In genomic region chr19:48588670-48589399, GRCh38 we compare ENCODE assay signal across 9 cellular contexts. TPM values are rescaled to one million over a fixed set of nuclear protein-coding genes. Genes with fewer than 3 reads are reported as not detected.
DNase-seq lines count a peak whose midpoint lies in the region; ATAC-seq and TF ChIP-seq lines count a peak whose summit lies in the region.
"Had no signal": no experiment of that assay in that cellular context is flagged by ENCODE, and none has a peak within 500 bp of the region (broad histone marks: within the 10 kb centered on the region; RNA-seq: fewer than 3 reads in every experiment).

No MANE protein-coding gene starts in this region.

- no peak overlapping the region for H3K9ac ChIP-seq in endodermal cell (ENCODE audit: extremely low read depth, low read length, poor library complexity, severe bottlenecking)

- CTCF ChIA-PET in CD4-positive, alpha-beta memory T cell (lab: Charles Lee; ENCODE audit: partially characterized antibody), result interaction anchor here (0.6 to 13.1 kb wide), 17 partner anchors 9 to 275 kb away, joined by 3 to 203 read pairs (median 5); partner anchors contain the start of genes FAM83E, SPACA4, SYNGR4 and TMEM143
- CTCF ChIA-PET in activated CD8-positive, alpha-beta memory T cell treated with anti-CD3 and anti-CD28 coated beads, Interleukin-2, amount 10 ng/mL, durations not matched to agents 7 days and 5 days (lab: Charles Lee), result interaction anchor here (0.6 to 11.2 kb wide), 28 partner anchors 12 to 391 kb away, joined by 3 to 221 read pairs (median 4); partner anchors contain the start of genes KDELR1, SYNGR4 and TMEM143

- no peaks in the 10 kb centered on the region for H3K27me3 Mint-ChIP-seq in CD4-positive, alpha-beta memory T cell
- H3K27me3 Mint-ChIP-seq in activated CD8-positive, alpha-beta memory T cell treated with anti-CD3 and anti-CD28 coated beads, Interleukin-2, amount 10 ng/mL, durations not matched to agents 7 days and 5 days, result peaks cover 3% of the 10 kb centered on the region
- peaks cover 35% of the 10 kb centered on the region for H3K27me3 Mint-ChIP-seq in endodermal cell (ENCODE audit: insufficient read depth)

- H3K27ac ChIP-seq in CD4-positive, alpha-beta memory T cell (ENCODE audit: low read depth, low read length), result no peak overlapping the region
- no peak overlapping the region for H3K27ac ChIP-seq in endodermal cell (ENCODE audit: low read depth, low read length)

- peak overlapping the region in 1 of 2 donors; percentile 49 for H3K4me3 ChIP-seq in CD4-positive, alpha-beta memory T cell (ENCODE audit: low read length in 2 of 2)
- H3K4me3 ChIP-seq in endodermal cell (ENCODE audit: low read length), result peak overlapping the region; percentile 74

- H3K9me3 Mint-ChIP-seq in CD4-positive, alpha-beta memory T cell, result no peaks in the 10 kb centered on the region
- no peaks in the 10 kb centered on the region for H3K9me3 Mint-ChIP-seq in activated CD8-positive, alpha-beta memory T cell treated with anti-CD3 and anti-CD28 coated beads, Interleukin-2, amount 10 ng/mL, durations not matched to agents 7 days and 5 days (ENCODE audit: low read depth)
- peaks cover 3% of the 10 kb centered on the region for H3K9me3 Mint-ChIP-seq in endodermal cell

- POLR2A ChIA-PET in CD4-positive, alpha-beta memory T cell (lab: Charles Lee; ENCODE audit: partially characterized antibody), result interaction anchor here (0.6 to 1.6 kb wide), 8 partner anchors 20 to 86 kb away, joined by 3 to 5 read pairs (median 4); partner anchors contain the start of genes DBP, RPL18 and SPHK2

- no peaks in the 10 kb centered on the region for H3K27me3 ChIP-seq in CD4-positive, alpha-beta memory T cell (ENCODE audit: insufficient read depth, low read length)
- no peaks in the 10 kb centered on the region for H3K27me3 ChIP-seq in endodermal cell (ENCODE audit: control insufficient read depth, insufficient read depth, low read length, poor library complexity, severe bottlenecking)

- 6 to 12% methylated on average over 30 to 36 of the region's 36 CpGs for WGBS in endodermal cell (ENCODE audit: insufficient coverage in 1 of 2, insufficient read length in 1 of 2), 2 experiments

- no peaks in the 10 kb centered on the region for H3K36me3 ChIP-seq in CD4-positive, alpha-beta memory T cell (ENCODE audit: insufficient read depth, low read length)
- no peaks in the 10 kb centered on the region for H3K36me3 ChIP-seq in endodermal cell (ENCODE audit: control insufficient read depth, insufficient read depth, low read length)

- intact Hi-C loops in CD4-positive, alpha-beta memory T cell (cut with micrococcal nuclease), result loop anchor here (1.0 to 2.0 kb wide), 5 partner anchors 19 to 322 kb away; a partner anchor contains a TSS

- peaks cover 13 to 33% (median 21%) of the 10 kb centered on the region in 4 donors for H3K4me1 Mint-ChIP-seq in CD4-positive, alpha-beta memory T cell
- H3K4me1 Mint-ChIP-seq in activated CD8-positive, alpha-beta memory T cell treated with anti-CD3 and anti-CD28 coated beads, Interleukin-2, amount 10 ng/mL, durations not matched to agents 7 days and 5 days, result peaks cover 15% of the 10 kb centered on the region
- H3K4me1 Mint-ChIP-seq in endodermal cell, result peaks cover 8% of the 10 kb centered on the region

- peaks cover 17% of the 10 kb centered on the region for H3K4me1 ChIP-seq in CD4-positive, alpha-beta memory T cell (ENCODE audit: insufficient read depth, low read length)
- no peaks in the 10 kb centered on the region for H3K4me1 ChIP-seq in endodermal cell (ENCODE audit: control insufficient read depth, insufficient read depth, low read length)

- peaks cover 0 to 4% of the 10 kb centered on the region in 2 donors for H3K36me3 Mint-ChIP-seq in CD4-positive, alpha-beta memory T cell
- peaks cover 4% of the 10 kb centered on the region for H3K36me3 Mint-ChIP-seq in activated CD8-positive, alpha-beta memory T cell treated with anti-CD3 and anti-CD28 coated beads, Interleukin-2, amount 10 ng/mL, durations not matched to agents 7 days and 5 days
- no peaks in the 10 kb centered on the region for H3K36me3 Mint-ChIP-seq in endodermal cell (ENCODE audit: low read depth)

- H3K27ac Mint-ChIP-seq in CD4-positive, alpha-beta memory T cell, result peak overlapping the region; percentile 49 to 84 (median 75)
- H3K27ac Mint-ChIP-seq in activated CD8-positive, alpha-beta memory T cell treated with anti-CD3 and anti-CD28 coated beads, Interleukin-2, amount 10 ng/mL, durations not matched to agents 7 days and 5 days, result no peak overlapping the region
- no peak overlapping the region for H3K27ac Mint-ChIP-seq in endodermal cell

- peak; percentile 77 to 82 (median 81) for DNase-seq in CD4-positive, alpha-beta memory T cell
- DNase-seq in HS-27A (ENCODE audit: low read depth) (peak; percentile 79), NOMO-1 treated with DMSO at 0.1 percent for 48 hours (lab: John Stamatoyannopoulos, UW; ENCODE audit: unreplicated experiment) (peak; percentile 79), endodermal cell (peak; percentile 98), mesenteric fat pad (ENCODE audit: low spot score) (peak; percentile 96), cortex of kidney (lab: John Stamatoyannopoulos, UW) (no peak)
- DNase-seq in activated CD8-positive, alpha-beta memory T cell treated with anti-CD3 and anti-CD28 coated beads, Interleukin-2, amount 10 ng/mL, durations not matched to agents 7 days and 5 days, result peak; percentile 90
- peak; percentile 82 for DNase-seq in stimulated activated CD8-positive, alpha-beta memory T cell treated with anti-CD3 and anti-CD28 coated beads, Interleukin-15, amount 100 ng/mL, for 1 hour (ENCODE audit: low read depth)

- no peaks in the 10 kb centered on the region for H3K9me3 ChIP-seq in CD4-positive, alpha-beta memory T cell (ENCODE audit: control insufficient read depth in 1 of 2, low read length in 2 of 2)
- no peaks in the 10 kb centered on the region for H3K9me3 ChIP-seq in endodermal cell (ENCODE audit: control insufficient read depth, low read length)

- H3K4me3 Mint-ChIP-seq in CD4-positive, alpha-beta memory T cell, result peak overlapping the region; percentile 53 to 91 (median 80)
- peak overlapping the region; percentile 36 for H3K4me3 Mint-ChIP-seq in activated CD8-positive, alpha-beta memory T cell treated with anti-CD3 and anti-CD28 coated beads, Interleukin-2, amount 10 ng/mL, durations not matched to agents 7 days and 5 days
- H3K4me3 Mint-ChIP-seq in endodermal cell, result peak overlapping the region; percentile 53

- ATAC-seq in activated CD8-positive, alpha-beta memory T cell treated with anti-CD3 and anti-CD28 coated beads, Interleukin-2, amount 10 ng/mL, durations not matched to agents 7 days and 5 days, result peak; percentile 96

- TF ChIP-seq CTCF in endodermal cell (conservative IDR thresholded peaks at IDR 0.05), result peak; percentile 98

RNA-seq across cellular contexts. Expression of gene SPACA4, which starts 17.7 kb away (rescaled TPM):
- not detected for total RNA-seq in CD4-positive, alpha-beta memory T cell
- polyA plus RNA-seq in CD4-positive, alpha-beta memory T cell, result not detected
- total RNA-seq in activated CD8-positive, alpha-beta memory T cell treated with anti-CD3 and anti-CD28 coated beads, Interleukin-2, amount 10 ng/mL, durations not matched to agents 7 days and 5 days, result not detected
- total RNA-seq in endodermal cell (not detected), mesenteric fat pad (not detected)
- not detected for polyA plus RNA-seq in endodermal cell (2013, experiment 1 of 2)
- polyA plus RNA-seq in endodermal cell (2013, experiment 2 of 2), result not detected
- total RNA-seq: T-helper 1 cell treated with Interleukin-12 subunit alpha and Interleukin-12 subunit beta and Interleukin-4 antibody, amounts not matched to agents 30 ng/mL and 1 ng/mL, for 36 hours had no signal

RNA-seq across cellular contexts. Expression of gene FAM83E, which starts 26.0 kb away (rescaled TPM):
- total RNA-seq in CD4-positive, alpha-beta memory T cell, result 1 to 10 TPM; 4.3 to 5.3 TPM
- not detected for polyA plus RNA-seq in CD4-positive, alpha-beta memory T cell
- total RNA-seq in activated CD8-positive, alpha-beta memory T cell treated with anti-CD3 and anti-CD28 coated beads, Interleukin-2, amount 10 ng/mL, durations not matched to agents 7 days and 5 days, result 1 to 10 TPM; 2.8 to 4.1 TPM
- total RNA-seq in endodermal cell (1 to 10 TPM; 4.4 to 5.7 TPM), mesenteric fat pad (0.71 TPM)
- 0.36 TPM for polyA plus RNA-seq in endodermal cell (2013, experiment 1 of 2)
- polyA plus RNA-seq in endodermal cell (2013, experiment 2 of 2), result 0.37 TPM

RNA-seq across cellular contexts. Expression of gene RPL18, which starts 30.1 kb away (rescaled TPM):
- 1,000 to 10,000 TPM; 2,357 to 2,448 TPM for total RNA-seq in CD4-positive, alpha-beta memory T cell
- 1,000 to 10,000 TPM; 2,084 to 2,180 TPM for polyA plus RNA-seq in CD4-positive, alpha-beta memory T cell
- total RNA-seq in activated CD8-positive, alpha-beta memory T cell treated with anti-CD3 and anti-CD28 coated beads, Interleukin-2, amount 10 ng/mL, durations not matched to agents 7 days and 5 days, result 1,000 to 10,000 TPM; 1,413 to 1,465 TPM
- total RNA-seq in endodermal cell (1,000 to 10,000 TPM; 1,531 to 1,574 TPM), mesenteric fat pad (876 TPM)
- 1,384 TPM for polyA plus RNA-seq in endodermal cell (2013, experiment 1 of 2)
- polyA plus RNA-seq in endodermal cell (2013, experiment 2 of 2), result 1,252 TPM

RNA-seq across cellular contexts. Expression of gene SPHK2, which starts 30.5 kb away (rescaled TPM):
- 10 to 100 TPM; 25.0 to 29.1 TPM for total RNA-seq in CD4-positive, alpha-beta memory T cell
- polyA plus RNA-seq in CD4-positive, alpha-beta memory T cell, result 1 to 10 TPM; 6.0 to 8.4 TPM
- total RNA-seq in activated CD8-positive, alpha-beta memory T cell treated with anti-CD3 and anti-CD28 coated beads, Interleukin-2, amount 10 ng/mL, durations not matched to agents 7 days and 5 days, result 10 to 100 TPM; 37.3 to 43.4 TPM
- total RNA-seq in endodermal cell, result 100 to 1,000 TPM in 1 of 2 donors, 10 to 100 TPM in 1; 99.5 to 114 TPM
- 31.4 TPM for polyA plus RNA-seq in endodermal cell (2013, experiment 1 of 2)
- 30.6 TPM for polyA plus RNA-seq in endodermal cell (2013, experiment 2 of 2)
- 14.0 TPM for total RNA-seq in mesenteric fat pad

RNA-seq across cellular contexts. Expression of gene SULT2B1, which starts 36.9 kb away (rescaled TPM):
- total RNA-seq in CD4-positive, alpha-beta memory T cell, result not detected
- polyA plus RNA-seq in CD4-positive, alpha-beta memory T cell, result under 1 TPM in 1 of 2 donors, not detected in 1; 0.13 TPM
- not detected for total RNA-seq in activated CD8-positive, alpha-beta memory T cell treated with anti-CD3 and anti-CD28 coated beads, Interleukin-2, amount 10 ng/mL, durations not matched to agents 7 days and 5 days
- total RNA-seq in endodermal cell (1 to 10 TPM in 1 of 2 donors, under 1 TPM in 1; 0.35 to 2.4 TPM), mesenteric fat pad (0.48 TPM)
- 0.18 TPM for polyA plus RNA-seq in endodermal cell (2013, experiment 1 of 2)
- polyA plus RNA-seq in endodermal cell (2013, experiment 2 of 2), result 0.29 TPM

Comparison
In these comparisons a context has a peak if more than half of its experiments do, and no peak if none do; other contexts are left out.
1. H3K27ac Mint-ChIP-seq: peak in CD4-positive, alpha-beta memory T cell (7 of 7); none in activated CD8-positive, alpha-beta memory T cell treated with anti-CD3 and anti-CD28 coated beads, Interleukin-2, amount 10 ng/mL, durations not matched to agents 7 days and 5 days (single experiment) and endodermal cell (single experiment).
2. Peak in every context shown above with its lines, with median percentiles within 50 percentile points of each other: H3K4me3 Mint-ChIP-seq.